ENCODE assay signal across 16 cellular contexts in genomic region chr17:57757735-57758134, GRCh38. TPM values are rescaled to one million over a fixed set of nuclear protein-coding genes. Genes with fewer than 3 reads are reported as not detected.
A peak's percentile ranks its signal among the peaks of the same experiment; 100 is the strongest.
DNase-seq lines count a peak whose midpoint lies in the region; ATAC-seq and TF ChIP-seq lines count a peak whose summit lies in the region.
"Had no signal": no experiment of that assay in that cellular context is flagged by ENCODE, and none has a peak within 500 bp of the region (broad histone marks: within the 10 kb centered on the region; RNA-seq: fewer than 3 reads in every experiment).

No MANE protein-coding gene starts in this region.

- H3K4me2 ChIP-seq in IMR-90 (ENCODE audit: low read depth, low read length) (no peak overlapping the region), neuronal stem cell (ENCODE audit: insufficient read depth, low read length, poor library complexity, severe bottlenecking) (no peak overlapping the region)
- H3K4me2 ChIP-seq: BLaER1 treated with 17β-estradiol and CSF1 and Interleukin-3, amounts not matched to agents 10 nM and 100 nM had no signal

- H2BK5ac ChIP-seq in IMR-90 (ENCODE audit: low read depth, low read length, poor library complexity, severe bottlenecking) (no peak overlapping the region), neuronal stem cell (ENCODE audit: low read length) (peak overlapping the region; percentile 31)

- no peak overlapping the region for H4K5ac ChIP-seq in IMR-90 (ENCODE audit: low read depth, low read length)

- no peaks in the 10 kb centered on the region for H3K9me3 Mint-ChIP-seq in CD4-positive, alpha-beta memory T cell
- H3K9me3 Mint-ChIP-seq: CD4-positive, CD25-positive, alpha-beta regulatory T cell had no signal

- CTCF ChIA-PET in IMR-90 (lab: Yijun Ruan, JAX), result interaction anchor here (1.5 kb wide), 1 partner anchor 614 kb away, joined by 3 read pairs; no protein-coding TSS in a partner anchor
- CTCF ChIA-PET in CD4-positive, alpha-beta memory T cell (lab: Charles Lee; ENCODE audit: partially characterized antibody), result interaction anchor here (0.7 to 1.4 kb wide), 3 partner anchors 9 to 160 kb away, joined by 3 to 4 read pairs (median 4); no protein-coding TSS in a partner anchor

- BruUV-seq in IMR-90 (replicated peaks; lab: Mats Ljungman, UMichigan), result no TSS peak

- no peaks in the 10 kb centered on the region for H3K9me1 ChIP-seq in IMR-90 (ENCODE audit: insufficient read depth, low read length)

- in situ Hi-C loops in IMR-90 (cut with MboI; ENCODE audit: low sequenced_read_pairs), result no loop called here

- TF ChIP-seq POLR2A in IMR-90 (IDR thresholded peaks at IDR 0.05; ENCODE audit: low read depth, low read length), result no peak

- H3K27ac ChIP-seq in IMR-90 (ENCODE audit: insufficient read depth, low read length), result no peak overlapping the region
- H3K27ac ChIP-seq in ectodermal cell (ENCODE audit: insufficient read depth, low read depth, low read length, poor library complexity, severe bottlenecking), result peak overlapping the region; percentile 36
- H3K27ac ChIP-seq in neuronal stem cell (replicated peaks; ENCODE audit: low read length), result no peak overlapping the region
- no peak overlapping the region for H3K27ac ChIP-seq in CD4-positive, alpha-beta memory T cell (ENCODE audit: low read depth, low read length)
- no peak overlapping the region for H3K27ac ChIP-seq in heart right ventricle
- H3K27ac ChIP-seq: BLaER1 treated with 17β-estradiol and CSF1 and Interleukin-3, amounts not matched to agents 10 nM and 100 nM had no signal

- intact Hi-C loops in IMR-90 (cut with micrococcal nuclease), result no loop called here
- intact Hi-C loops in CD4-positive, alpha-beta memory T cell (cut with micrococcal nuclease), result no loop called here
- intact Hi-C loops in heart right ventricle (cut with DNase I), result no loop called here

- H3K4me1 ChIP-seq in IMR-90 (ENCODE audit: control insufficient read depth, insufficient read depth, low read length) (no peaks in the 10 kb centered on the region), ectodermal cell (ENCODE audit: control insufficient read depth, insufficient read depth, low read length) (peaks cover 35% of the 10 kb centered on the region), neuronal stem cell (ENCODE audit: control insufficient read depth in 2 of 2, insufficient read depth in 1 of 2, low read depth in 1 of 2, low read length in 2 of 2) (peaks cover 15 to 39% of the 10 kb centered on the region in 2 donors), heart right ventricle (no peaks in the 10 kb centered on the region)
- no peaks in the 10 kb centered on the region for H3K4me1 ChIP-seq in CD4-positive, alpha-beta memory T cell (ENCODE audit: insufficient read depth, low read length)

- no peak overlapping the region for H2AK5ac ChIP-seq in IMR-90 (ENCODE audit: low read depth, low read length)
- H2AK5ac ChIP-seq in neuronal stem cell (ENCODE audit: low read depth, low read length), result peak overlapping the region; percentile 22

- H2BK120ac ChIP-seq in IMR-90 (ENCODE audit: low read depth, low read length) (no peak overlapping the region), neuronal stem cell (ENCODE audit: low read depth, low read length) (no peak overlapping the region)

- H3K56ac ChIP-seq in IMR-90 (ENCODE audit: extremely low read depth, insufficient read depth, low read length), result no peak overlapping the region

- H2AK9ac ChIP-seq in IMR-90 (replicated peaks; ENCODE audit: low read depth, low read length, poor library complexity), result peak overlapping the region; percentile 55

- no peak overlapping the region for H3K23ac ChIP-seq in IMR-90 (ENCODE audit: low read depth, low read length)
- peak overlapping the region; percentile 11 for H3K23ac ChIP-seq in neuronal stem cell (ENCODE audit: low read depth, low read length, poor library complexity)

- no peak overlapping the region for H2BK15ac ChIP-seq in IMR-90 (ENCODE audit: low read depth, low read length)
- H2BK15ac ChIP-seq in neuronal stem cell (ENCODE audit: low read length), result peak overlapping the region; percentile 76

- H3K9me3 ChIP-seq in IMR-90 (ENCODE audit: control insufficient read depth, insufficient read depth, low read length) (no peaks in the 10 kb centered on the region), ectodermal cell (ENCODE audit: control insufficient read depth, low read length) (no peaks in the 10 kb centered on the region), neuronal stem cell (replicated peaks in 1 of 2; ENCODE audit: control insufficient read depth in 2 of 2, insufficient read depth in 1 of 2, low read depth in 1 of 2, low read length in 2 of 2) (no peaks in the 10 kb centered on the region), heart right ventricle (no peaks in the 10 kb centered on the region)
- H3K9me3 ChIP-seq in CD4-positive, alpha-beta memory T cell (ENCODE audit: control insufficient read depth in 1 of 2, low read length in 2 of 2), result no peaks in the 10 kb centered on the region
- H3K9me3 ChIP-seq: BLaER1 treated with 17β-estradiol and CSF1 and Interleukin-3, amounts not matched to agents 10 nM and 100 nM had no signal

- H3K18ac ChIP-seq in IMR-90 (ENCODE audit: low read depth, low read length) (no peak overlapping the region), neuronal stem cell (ENCODE audit: low read length) (peak overlapping the region; percentile 1)

- no peak overlapping the region for H3K4me3 ChIP-seq in IMR-90 (ENCODE audit: insufficient read depth, low read depth, low read length)
- no peak overlapping the region for H3K4me3 ChIP-seq in ectodermal cell (ENCODE audit: insufficient read depth, low read depth, low read length)
- no peak overlapping the region for H3K4me3 ChIP-seq in neuronal stem cell (ENCODE audit: low read length in 2 of 2)
- H3K4me3 ChIP-seq in CD4-positive, alpha-beta memory T cell (ENCODE audit: low read length in 2 of 2), result no peak overlapping the region
- H3K4me3 ChIP-seq in heart right ventricle, result no peak overlapping the region
- H3K4me3 ChIP-seq: BLaER1 treated with 17β-estradiol and CSF1 and Interleukin-3, amounts not matched to agents 10 nM and 100 nM had no signal

- peaks cover 4 to 13% of the 10 kb centered on the region in 2 donors for H3K27me3 Mint-ChIP-seq in CD4-positive, alpha-beta memory T cell

- H3K27ac Mint-ChIP-seq in CD4-positive, alpha-beta memory T cell, result peak overlapping the region in 1 of 7 donors; percentile 8
- H3K27ac Mint-ChIP-seq: CD4-positive, CD25-positive, alpha-beta regulatory T cell had no signal

- H3K4me3 Mint-ChIP-seq in CD4-positive, alpha-beta memory T cell, result no peak overlapping the region
- H3K4me3 Mint-ChIP-seq: CD4-positive, CD25-positive, alpha-beta regulatory T cell had no signal

- no peak for TF ChIP-seq CTCF in IMR-90 (conservative IDR thresholded peaks at IDR 0.05; ENCODE audit: low read depth, low read length)
- TF ChIP-seq CTCF in heart right ventricle (IDR thresholded peaks at IDR 0.05), result no peak

- H3K14ac ChIP-seq in IMR-90 (replicated peaks; ENCODE audit: low read depth, low read length) (no peak overlapping the region), neuronal stem cell (ENCODE audit: low read length) (no peak overlapping the region)

- no peaks in the 10 kb centered on the region for H3K36me3 Mint-ChIP-seq in CD4-positive, alpha-beta memory T cell
- H3K36me3 Mint-ChIP-seq: CD4-positive, CD25-positive, alpha-beta regulatory T cell had no signal

- H4K91ac ChIP-seq in IMR-90 (ENCODE audit: insufficient read depth, low read depth, low read length), result no peak overlapping the region
- no peak overlapping the region for H4K91ac ChIP-seq in neuronal stem cell (ENCODE audit: low read depth, low read length, poor library complexity)

- dilution Hi-C loops in IMR-90 (cut with HindIII; ENCODE audit: low sequenced_read_pairs, unreplicated experiment), result no loop called here

- H2BK20ac ChIP-seq in IMR-90 (ENCODE audit: low read depth, low read length), result no peak overlapping the region

- H4K8ac ChIP-seq in IMR-90 (ENCODE audit: low read depth in 2 of 2, low read length in 2 of 2) (no peak overlapping the region), neuronal stem cell (ENCODE audit: low read depth, low read length) (no peak overlapping the region)

- 38% methylated on average over 5 of the region's 9 CpGs; no CpG with 5 or more reads in 1 of the 2 experiments for WGBS in IMR-90 (ENCODE audit: extremely low coverage in 2 of 2, insufficient read length in 1 of 2), 2 experiments
- WGBS in ectodermal cell, 2 experiments, result 69% methylated on average over 9 of the region's 9 CpGs
- no CpG with 5 or more reads among the region's 9 CpGs for WGBS in neuronal stem cell (ENCODE audit: extremely low coverage in 2 of 2, insufficient read length in 2 of 2, insufficient replicate concordance in 1 of 2), 2 donors
- 82 to 87% methylated on average over 9 of the region's 9 CpGs for WGBS in heart right ventricle, 2 donors

- no peaks in the 10 kb centered on the region for H3K79me1 ChIP-seq in IMR-90 (ENCODE audit: low read depth in 1 of 2, low read length in 2 of 2)
- H3K79me1 ChIP-seq in neuronal stem cell (ENCODE audit: low read depth, low read length), result no peaks in the 10 kb centered on the region

- no peak overlapping the region for H3K9ac ChIP-seq in IMR-90 (ENCODE audit: low read depth, low read length)
- H3K9ac ChIP-seq in neuronal stem cell (ENCODE audit: low read depth, low read length, poor library complexity), result no peak overlapping the region
- H3K9ac ChIP-seq: BLaER1 treated with 17β-estradiol and CSF1 and Interleukin-3, amounts not matched to agents 10 nM and 100 nM had no signal

- H3K4me1 Mint-ChIP-seq in CD4-positive, alpha-beta memory T cell, result no peaks in the 10 kb centered on the region
- H3K4me1 Mint-ChIP-seq: CD4-positive, CD25-positive, alpha-beta regulatory T cell had no signal

- H3K36me3 ChIP-seq in IMR-90 (ENCODE audit: control insufficient read depth, insufficient read depth, low read length) (no peaks in the 10 kb centered on the region), ectodermal cell (ENCODE audit: control insufficient read depth, insufficient read depth, low read length) (no peaks in the 10 kb centered on the region), neuronal stem cell (replicated peaks in 1 of 2; ENCODE audit: control insufficient read depth in 2 of 2, insufficient read depth in 2 of 2, low read length in 2 of 2) (no peaks in the 10 kb centered on the region), heart right ventricle (no peaks in the 10 kb centered on the region)
- H3K36me3 ChIP-seq in CD4-positive, alpha-beta memory T cell (ENCODE audit: insufficient read depth, low read length), result no peaks in the 10 kb centered on the region
- H3K36me3 ChIP-seq: BLaER1 treated with 17β-estradiol and CSF1 and Interleukin-3, amounts not matched to agents 10 nM and 100 nM had no signal

- no peak overlapping the region for H3K4ac ChIP-seq in IMR-90 (ENCODE audit: low read depth, low read length)
- no peak overlapping the region for H3K4ac ChIP-seq in neuronal stem cell (ENCODE audit: low read length)

- H2BK12ac ChIP-seq in neuronal stem cell (ENCODE audit: low read length), result no peak overlapping the region

- TF ChIP-seq RAD21 in IMR-90 (IDR thresholded peaks at IDR 0.05; ENCODE audit: low read length), result no peak

- peaks cover 24% of the 10 kb centered on the region for H3K27me3 ChIP-seq in IMR-90 (ENCODE audit: control insufficient read depth, insufficient read depth, low read length)
- no peaks in the 10 kb centered on the region for H3K27me3 ChIP-seq in ectodermal cell (ENCODE audit: control insufficient read depth, insufficient read depth, low read length, poor library complexity, severe bottlenecking)
- H3K27me3 ChIP-seq in neuronal stem cell (ENCODE audit: control insufficient read depth in 3 of 3, insufficient read depth in 3 of 3, low read depth in 1 of 3, low read length in 3 of 3), result peaks cover 0 to 2% (median 0%) of the 10 kb centered on the region in 3 experiments
- H3K27me3 ChIP-seq in CD4-positive, alpha-beta memory T cell (ENCODE audit: insufficient read depth, low read length), result no peaks in the 10 kb centered on the region
- peaks cover 0 to 7% (median 3%) of the 10 kb centered on the region in 7 donors for H3K27me3 ChIP-seq in heart right ventricle
- H3K27me3 ChIP-seq: BLaER1 treated with 17β-estradiol and CSF1 and Interleukin-3, amounts not matched to agents 10 nM and 100 nM had no signal

- ATAC-seq in IMR-90 (ENCODE audit: low read depth) (no peak), heart right ventricle (no peak)

- POLR2A ChIA-PET in IMR-90 (lab: Charles Lee; ENCODE audit: unreplicated experiment), result interaction anchor here (0.6 kb wide), 2 partner anchors 134 to 628 kb away, joined by 3 to 8 read pairs; no protein-coding TSS in a partner anchor
- POLR2A ChIA-PET in CD4-positive, alpha-beta memory T cell (lab: Charles Lee; ENCODE audit: partially characterized antibody), result no interaction called here

- no peaks in the 10 kb centered on the region for H4K20me1 ChIP-seq in IMR-90 (ENCODE audit: insufficient read depth, low read length)
- H4K20me1 ChIP-seq: BLaER1 treated with 17β-estradiol and CSF1 and Interleukin-3, amounts not matched to agents 10 nM and 100 nM had no signal

- peak; percentile 37 for DNase-seq in ELF-1 (ENCODE audit: low read depth, low spot score)
- no peak for DNase-seq in IMR-90
- no peak for DNase-seq in neuronal stem cell (ENCODE audit: low spot score)
- DNase-seq in AML-193 (lab: John Stamatoyannopoulos, UW), result no peak
- no peak for DNase-seq in CD4-positive, alpha-beta memory T cell
- no peak for DNase-seq in heart right ventricle
- DNase-seq: 8988T; Calu3; CD4-positive, CD25-positive, alpha-beta regulatory T cell; DMS79 treated with DMSO at 0.1 percent for 48 hours; GF-D8; HCEC 1CT had no signal

- H2AFZ ChIP-seq in IMR-90 (replicated peaks; ENCODE audit: low read length, poor library complexity) (peak overlapping the region; percentile 11), neuronal stem cell (ENCODE audit: low read length) (peak overlapping the region; percentile 4)

RNA-seq across cellular contexts. Expression of gene CCDC182, which starts 12.6 kb away (rescaled TPM):
- not detected in 2 replicates for total RNA-seq in IMR-90 (2012; rRNA removed)
- not detected in 2 replicates for polyA plus RNA-seq in IMR-90 (2012; rRNA removed)
- polyA plus RNA-seq in IMR-90 (2012; cell fraction: cytosol; rRNA removed), result not detected in 2 replicates
- not detected in 2 replicates for polyA plus RNA-seq in IMR-90 (2012; cell fraction: nucleus; rRNA removed; ENCODE audit: low replicate concordance)
- not detected for polyA plus RNA-seq in ectodermal cell (2013, experiment 1 of 4)
- not detected for polyA plus RNA-seq in ectodermal cell (2013, experiment 2 of 4)
- polyA plus RNA-seq in ectodermal cell (2013, experiment 3 of 4), result not detected
- polyA plus RNA-seq in ectodermal cell (2013, experiment 4 of 4), result not detected
- not detected for polyA plus RNA-seq in neuronal stem cell (2013, experiment 1 of 2)
- not detected for polyA plus RNA-seq in neuronal stem cell (2013, experiment 2 of 2)
- not detected for total RNA-seq in CD4-positive, alpha-beta memory T cell
- not detected for polyA plus RNA-seq in CD4-positive, alpha-beta memory T cell
- not detected for total RNA-seq in heart right ventricle
- polyA plus RNA-seq in heart right ventricle, result not detected
- total RNA-seq: Calu3; CD4-positive, CD25-positive, alpha-beta regulatory T cell; H4; HT-29 had no signal
- polyA plus RNA-seq: CD4-positive, CD25-positive, alpha-beta regulatory T cell had no signal
